In the genomic region with DNA sequence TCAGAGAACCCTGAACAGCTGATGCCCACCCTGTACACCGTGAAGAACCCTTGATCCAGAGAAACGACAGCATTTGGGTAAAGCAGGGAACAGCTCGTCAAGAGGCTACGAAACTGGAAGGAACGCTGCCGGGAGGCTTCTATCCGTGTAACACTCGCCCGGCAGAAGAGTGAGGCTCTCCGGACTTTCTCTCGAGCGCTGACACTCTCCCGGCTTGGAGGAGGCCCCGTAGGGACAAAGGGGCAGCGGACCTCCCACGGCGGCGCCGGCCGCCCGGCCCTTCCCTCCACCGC, we compare ENCODE assay signal across 8 cellular contexts. TPM values are rescaled to one million over a fixed set of nuclear protein-coding genes. Genes with fewer than 3 reads are reported as not detected.
DNase-seq lines count a peak whose midpoint lies in the region; ATAC-seq and TF ChIP-seq lines count a peak whose summit lies in the region.

No MANE protein-coding gene starts in this region.

- H4K5ac ChIP-seq in IMR-90 (ENCODE audit: low read depth, low read length), result peak overlapping the region; percentile 17

- ATAC-seq in IMR-90 (ENCODE audit: low read depth) (no peak), HG02870 (IDR thresholded peaks at IDR 0.05; ENCODE audit: unreplicated experiment) (no peak)
- peak in 1 of 2 donors; percentile 0 for ATAC-seq in naive thymus-derived CD8-positive, alpha-beta T cell

- no peaks in the 10 kb centered on the region for H3K9me3 ChIP-seq in BLaER1 treated with 17β-estradiol and CSF1 and Interleukin-3, amounts not matched to agents 10 nM and 100 nM (replicated peaks in 1 of 11)
- no peaks in the 10 kb centered on the region for H3K9me3 ChIP-seq in IMR-90 (ENCODE audit: control insufficient read depth, insufficient read depth, low read length)

- in situ Hi-C loops in IMR-90 (cut with MboI; ENCODE audit: low sequenced_read_pairs), result no loop called here

- CTCF ChIA-PET in IMR-90 (lab: Yijun Ruan, JAX), result no interaction called here

- peak overlapping the region; percentile 91 for H2AK9ac ChIP-seq in IMR-90 (replicated peaks; ENCODE audit: low read depth, low read length, poor library complexity)

- TF ChIP-seq CTCF in IMR-90 (conservative IDR thresholded peaks at IDR 0.05; ENCODE audit: low read depth, low read length) (no peak), choroid plexus epithelial cell (conservative IDR thresholded peaks at IDR 0.05; ENCODE audit: low read depth, low read length) (no peak)

- peak overlapping the region; percentile 93 for H3K23ac ChIP-seq in IMR-90 (ENCODE audit: low read depth, low read length)

- no peaks in the 10 kb centered on the region for H3K27me3 ChIP-seq in BLaER1 treated with 17β-estradiol and CSF1 and Interleukin-3, amounts not matched to agents 10 nM and 100 nM
- no peaks in the 10 kb centered on the region for H3K27me3 ChIP-seq in IMR-90 (ENCODE audit: control insufficient read depth, insufficient read depth, low read length)

- peaks cover 20 to 61% (median 50%) of the 10 kb centered on the region in 11 experiments; a peak in 21 of 22 replicates for H3K36me3 ChIP-seq in BLaER1 treated with 17β-estradiol and CSF1 and Interleukin-3, amounts not matched to agents 10 nM and 100 nM
- H3K36me3 ChIP-seq in IMR-90 (ENCODE audit: control insufficient read depth, insufficient read depth, low read length), result peaks cover 38% of the 10 kb centered on the region

- peaks cover 18% of the 10 kb centered on the region for H3K9me1 ChIP-seq in IMR-90 (ENCODE audit: insufficient read depth, low read length)

- H3K4me3 Mint-ChIP-seq in naive thymus-derived CD8-positive, alpha-beta T cell, result peak overlapping the region; percentile 81 to 97 (median 92)

- H3K4ac ChIP-seq in IMR-90 (ENCODE audit: low read depth, low read length), result peak overlapping the region; percentile 87

- H3K4me3 ChIP-seq in BLaER1 treated with 17β-estradiol and CSF1 and Interleukin-3, amounts not matched to agents 10 nM and 100 nM, result peak overlapping the region; percentile 73 to 89 (median 78)
- H3K4me3 ChIP-seq in IMR-90 (ENCODE audit: insufficient read depth, low read depth, low read length) (peak overlapping the region; percentile 58), choroid plexus epithelial cell (ENCODE audit: low read depth, low read length) (peak overlapping the region; percentile 76)

- peak overlapping the region; percentile 79 for H4K91ac ChIP-seq in IMR-90 (ENCODE audit: insufficient read depth, low read depth, low read length)

- H2BK5ac ChIP-seq in IMR-90 (ENCODE audit: low read depth, low read length, poor library complexity, severe bottlenecking), result peak overlapping the region; percentile 56

- H3K56ac ChIP-seq in IMR-90 (ENCODE audit: extremely low read depth, insufficient read depth, low read length), result peak overlapping the region; percentile 90

- H3K27ac Mint-ChIP-seq in naive thymus-derived CD8-positive, alpha-beta T cell, result peak overlapping the region in 9 of 10 donors; percentile 82 to 95 (median 91)

- H3K4me1 ChIP-seq in BLaER1 treated with 17β-estradiol and CSF1 and Interleukin-3, amounts not matched to agents 10 nM and 100 nM, result peaks cover 67 to 85% (median 78%) of the 10 kb centered on the region in 10 experiments
- H3K4me1 ChIP-seq in IMR-90 (ENCODE audit: control insufficient read depth, insufficient read depth, low read length), result peaks cover 25% of the 10 kb centered on the region

- H3K14ac ChIP-seq in IMR-90 (replicated peaks; ENCODE audit: low read depth, low read length), result peak overlapping the region; percentile 88

- H3K27me3 Mint-ChIP-seq in naive thymus-derived CD8-positive, alpha-beta T cell, result no peaks in the 10 kb centered on the region

- H2AK5ac ChIP-seq in IMR-90 (ENCODE audit: low read depth, low read length), result peak overlapping the region; percentile 82

- BruUV-seq in IMR-90 (replicated peaks; lab: Mats Ljungman, UMichigan), result no TSS peak

- no peak for TF ChIP-seq POLR2A in IMR-90 (IDR thresholded peaks at IDR 0.05; ENCODE audit: low read depth, low read length)

- peak overlapping the region; percentile 54; the same call in 1 of the 2 replicates for H2BK120ac ChIP-seq in IMR-90 (ENCODE audit: low read depth, low read length)

- H2BK20ac ChIP-seq in IMR-90 (ENCODE audit: low read depth, low read length), result no peak overlapping the region

- DNase-seq in IMR-90, result no peak
- peak; percentile 62 for DNase-seq in choroid plexus epithelial cell (ENCODE audit: low read depth)
- peak in 1 of 10 donors; percentile 23 for DNase-seq in naive thymus-derived CD8-positive, alpha-beta T cell
- no peak for DNase-seq in stimulated activated CD4-positive, alpha-beta T cell treated with anti-CD3 and anti-CD28 coated beads, Interleukin-4, amount 100 ng/mL, for 1 hour
- DNase-seq in ecto neural progenitor cell (ENCODE audit: low spot score), result no peak
- DNase-seq in nucleus accumbens (lab: John Stamatoyannopoulos, UW), result no peak

- H3K18ac ChIP-seq in IMR-90 (ENCODE audit: low read depth, low read length), result peak overlapping the region; percentile 31; the same call in 1 of the 2 replicates

- POLR2A ChIA-PET in IMR-90 (lab: Charles Lee; ENCODE audit: unreplicated experiment), result interaction anchor here (0.6 kb wide), 1 partner anchor 26 kb away, joined by 10 read pairs; no protein-coding TSS in a partner anchor
- POLR2A ChIA-PET in naive thymus-derived CD8-positive, alpha-beta T cell (lab: Charles Lee), result interaction anchor here (0.6 to 5.7 kb wide), 6 partner anchors 10 to 29 kb away, joined by 3 to 53 read pairs (median 11); partner anchors contain the start of genes HYAL3, IFRD2, NAA80 and RASSF1

- H3K9me3 Mint-ChIP-seq in naive thymus-derived CD8-positive, alpha-beta T cell, result no peaks in the 10 kb centered on the region

- dilution Hi-C loops in IMR-90 (cut with HindIII; ENCODE audit: low sequenced_read_pairs, unreplicated experiment), result no loop called here

- WGBS in IMR-90 (ENCODE audit: extremely low coverage in 2 of 2, insufficient read length in 1 of 2), 2 experiments, result 0% methylated on average over 13 of the region's 22 CpGs; no CpG with 5 or more reads in 1 of the 2 experiments

- peak overlapping the region; percentile 93 to 100 (median 99) for H3K9ac ChIP-seq in BLaER1 treated with 17β-estradiol and CSF1 and Interleukin-3, amounts not matched to agents 10 nM and 100 nM
- peak overlapping the region; percentile 87 for H3K9ac ChIP-seq in IMR-90 (ENCODE audit: low read depth, low read length)

- TF ChIP-seq RAD21 in IMR-90 (IDR thresholded peaks at IDR 0.05; ENCODE audit: low read length), result no peak

- peaks cover 26 to 55% of the 10 kb centered on the region in 2 experiments for H3K79me1 ChIP-seq in IMR-90 (ENCODE audit: low read depth in 1 of 2, low read length in 2 of 2)

- peak overlapping the region; percentile 90 to 99 (median 97) for H3K4me2 ChIP-seq in BLaER1 treated with 17β-estradiol and CSF1 and Interleukin-3, amounts not matched to agents 10 nM and 100 nM
- peak overlapping the region; percentile 96 for H3K4me2 ChIP-seq in IMR-90 (ENCODE audit: low read depth, low read length)

- H2AFZ ChIP-seq in IMR-90 (replicated peaks; ENCODE audit: low read length, poor library complexity), result peak overlapping the region; percentile 95

- no peak overlapping the region; the same call in 2 of the 3 replicates for H2BK15ac ChIP-seq in IMR-90 (ENCODE audit: low read depth, low read length)

- peak overlapping the region; percentile 94 to 100 (median 99) for H3K27ac ChIP-seq in BLaER1 treated with 17β-estradiol and CSF1 and Interleukin-3, amounts not matched to agents 10 nM and 100 nM
- peak overlapping the region; percentile 98 for H3K27ac ChIP-seq in IMR-90 (ENCODE audit: insufficient read depth, low read length)

- peak overlapping the region; percentile 20 to 74; a peak in 3 of 4 replicates for H4K8ac ChIP-seq in IMR-90 (ENCODE audit: low read depth in 2 of 2, low read length in 2 of 2)

- peaks cover 22 to 57% (median 47%) of the 10 kb centered on the region in 4 donors for H3K4me1 Mint-ChIP-seq in naive thymus-derived CD8-positive, alpha-beta T cell

- intact Hi-C loops in IMR-90 (cut with micrococcal nuclease), result loop anchor here (5.0 kb wide), 1 partner anchor 58 kb away; no protein-coding TSS in a partner anchor

- peaks cover 0 to 3% (median 0%) of the 10 kb centered on the region in 3 donors for H3K36me3 Mint-ChIP-seq in naive thymus-derived CD8-positive, alpha-beta T cell

- peaks cover 0 to 57% (median 40%) of the 10 kb centered on the region in 11 experiments; a peak in 18 of 22 replicates for H4K20me1 ChIP-seq in BLaER1 treated with 17β-estradiol and CSF1 and Interleukin-3, amounts not matched to agents 10 nM and 100 nM
- H4K20me1 ChIP-seq in IMR-90 (ENCODE audit: insufficient read depth, low read length), result peaks cover 14% of the 10 kb centered on the region; the same call in 1 of the 2 replicates

RNA-seq across cellular contexts. Expression of gene HYAL2, which starts 1.7 kb away (rescaled TPM):
- total RNA-seq in IMR-90 (2012; rRNA removed), result 53.6 and 56.8 TPM in 2 replicates
- polyA plus RNA-seq in IMR-90 (2012; rRNA removed), result 104 and 114 TPM in 2 replicates
- 59.7 and 156 TPM in 2 replicates for polyA plus RNA-seq in IMR-90 (2012; cell fraction: cytosol; rRNA removed)
- polyA plus RNA-seq in IMR-90 (2012; cell fraction: nucleus; rRNA removed; ENCODE audit: low replicate concordance), result 32.0 and 77.6 TPM in 2 replicates
- 1 to 10 TPM; 2.0 to 2.5 TPM for total RNA-seq in naive thymus-derived CD8-positive, alpha-beta T cell
- polyA plus RNA-seq in naive thymus-derived CD8-positive, alpha-beta T cell, result 1 to 10 TPM; 1.8 to 6.1 (median 3.4) TPM

RNA-seq across cellular contexts. Expression of gene TUSC2, which starts 7.2 kb away (rescaled TPM):
- total RNA-seq in IMR-90 (2012; rRNA removed), result 13.4 and 14.2 TPM in 2 replicates
- polyA plus RNA-seq in IMR-90 (2012; rRNA removed), result 24.0 and 24.8 TPM in 2 replicates
- 61.1 and 70.8 TPM in 2 replicates for polyA plus RNA-seq in IMR-90 (2012; cell fraction: cytosol; rRNA removed)
- 24.8 and 29.9 TPM in 2 replicates for polyA plus RNA-seq in IMR-90 (2012; cell fraction: nucleus; rRNA removed; ENCODE audit: low replicate concordance)
- total RNA-seq in naive thymus-derived CD8-positive, alpha-beta T cell, result 10 to 100 TPM; 21.8 to 22.7 TPM
- 10 to 100 TPM; 48.4 to 54.3 (median 53.7) TPM for polyA plus RNA-seq in naive thymus-derived CD8-positive, alpha-beta T cell

RNA-seq across cellular contexts. Expression of gene HYAL1, which starts 17.4 kb away (rescaled TPM):
- total RNA-seq in IMR-90 (2012; rRNA removed), result under 0.01 and 0.36 TPM in 2 replicates
- polyA plus RNA-seq in IMR-90 (2012; rRNA removed), result 0.29 and 0.32 TPM in 2 replicates
- polyA plus RNA-seq in IMR-90 (2012; cell fraction: cytosol; rRNA removed), result 0.21 and 0.32 TPM in 2 replicates
- 1.4 and 2.3 TPM in 2 replicates for polyA plus RNA-seq in IMR-90 (2012; cell fraction: nucleus; rRNA removed; ENCODE audit: low replicate concordance)
- under 1 TPM; 0.16 to 0.39 TPM for total RNA-seq in naive thymus-derived CD8-positive, alpha-beta T cell
- under 1 TPM in 2 of 3 donors, not detected in 1; 0.54 to 0.75 TPM for polyA plus RNA-seq in naive thymus-derived CD8-positive, alpha-beta T cell

RNA-seq across cellular contexts. Expression of gene RASSF1, which starts 19.8 kb away (rescaled TPM):
- total RNA-seq in IMR-90 (2012; rRNA removed), result 17.4 and 18.3 TPM in 2 replicates
- polyA plus RNA-seq in IMR-90 (2012; rRNA removed), result 53.4 and 55.6 TPM in 2 replicates
- polyA plus RNA-seq in IMR-90 (2012; cell fraction: cytosol; rRNA removed), result 48.6 and 60.5 TPM in 2 replicates
- 77.2 and 105 TPM in 2 replicates for polyA plus RNA-seq in IMR-90 (2012; cell fraction: nucleus; rRNA removed; ENCODE audit: low replicate concordance)
- total RNA-seq in naive thymus-derived CD8-positive, alpha-beta T cell, result 10 to 100 TPM; 67.3 to 70.8 TPM
- 10 to 100 TPM; 50.8 to 87.6 (median 68.1) TPM for polyA plus RNA-seq in naive thymus-derived CD8-positive, alpha-beta T cell

RNA-seq across cellular contexts. Expression of gene HYAL3, which starts 21.6 kb away (rescaled TPM):
- total RNA-seq in IMR-90 (2012; rRNA removed), result 2.2 and 2.7 TPM in 2 replicates
- polyA plus RNA-seq in IMR-90 (2012; rRNA removed), result 5.7 and 7.6 TPM in 2 replicates
- 7.4 and 11.3 TPM in 2 replicates for polyA plus RNA-seq in IMR-90 (2012; cell fraction: cytosol; rRNA removed)
- 4.6 and 10.7 TPM in 2 replicates for polyA plus RNA-seq in IMR-90 (2012; cell fraction: nucleus; rRNA removed; ENCODE audit: low replicate concordance)
- 1 to 10 TPM; 3.2 to 4.7 TPM for total RNA-seq in naive thymus-derived CD8-positive, alpha-beta T cell
- polyA plus RNA-seq in naive thymus-derived CD8-positive, alpha-beta T cell, result 1 to 10 TPM; 2.5 to 3.8 (median 3.0) TPM

Comparison
In these comparisons a context has a peak if more than half of its experiments do, and no peak if none do; other contexts are left out.
1. RNA of gene HYAL2, which starts 1.7 kb away (total RNA-seq): 53.6 to 56.8 TPM in IMR-90; 2.0 to 2.5 TPM in naive thymus-derived CD8-positive, alpha-beta T cell; every median in the first group is over 10 times any median in the second.
2. Peak in every context shown above with its lines, with median percentiles within 50 percentile points of each other: H3K4me3 ChIP-seq.